In genomic region chr13:65912516-65912915, GRCh38 we compare ENCODE assay signal across 18 cellular contexts.
DNase-seq lines count a peak whose midpoint lies in the region; ATAC-seq and TF ChIP-seq lines count a peak whose summit lies in the region.
"Had no signal": no experiment of that assay in that cellular context is flagged by ENCODE, and none has a peak within 500 bp of the region (broad histone marks: within the 10 kb centered on the region; RNA-seq: fewer than 3 reads in every experiment).

No MANE protein-coding gene starts in this region.

- 97% methylated on average over 3 of the region's 3 CpGs for WGBS in mammary epithelial cell (ENCODE audit: low coverage, missing lambda C conversion rate)

- 0 out of 2 replicates have a peak, but pooled peaks cover 7% of the 10 kb centered on the region for H3K36me3 ChIP-seq in ACC112 (ENCODE audit: insufficient read depth, low read length)
- no peaks in the 10 kb centered on the region for H3K36me3 ChIP-seq in OCI-LY1 (ENCODE audit: insufficient read depth, low read length)
- no peaks in the 10 kb centered on the region for H3K36me3 ChIP-seq in mammary epithelial cell (ENCODE audit: insufficient read depth, low read length)
- no peaks in the 10 kb centered on the region for H3K36me3 ChIP-seq in osteoblast (ENCODE audit: insufficient read depth, low read length)

- H3K79me2 ChIP-seq in ACC112 (ENCODE audit: control insufficient read depth, insufficient read depth, low read length, unreplicated experiment) = no peaks in the 10 kb centered on the region
- no peaks in the 10 kb centered on the region for H3K79me2 ChIP-seq in OCI-LY1 (ENCODE audit: insufficient read depth, low read length)
- no peaks in the 10 kb centered on the region for H3K79me2 ChIP-seq in mammary epithelial cell (ENCODE audit: insufficient read depth, low read length)
- H3K79me2 ChIP-seq in osteoblast (ENCODE audit: insufficient read depth, low read length) = no peaks in the 10 kb centered on the region

- DNase-seq in mammary epithelial cell (no peak), osteoblast (ENCODE audit: insufficient read length, low spot score, missing footprints) (no peak), GM03348 (ENCODE audit: low spot score) (no peak), foreskin keratinocyte (no peak), NCI-H748 treated with DMSO at 0.1 percent for 48 hours (lab: John Stamatoyannopoulos, UW) (no peak)
- DNase-seq: CD8-positive, alpha-beta T cell; GOT3; KG1; NCI-H1417 treated with DMSO at 0.1 percent for 48 hours; NCI-H187 treated with DMSO at 0.1 percent for 48 hours; NCI-H2227 treated with DMSO at 0.1 percent for 48 hours; NCI-H524 had no signal

- H3K9me3 ChIP-seq in OCI-LY1 (ENCODE audit: low read length) (peaks cover 13% of the 10 kb centered on the region), mammary epithelial cell (replicated peaks; ENCODE audit: insufficient read depth, low read length) (no peaks in the 10 kb centered on the region), osteoblast (ENCODE audit: low read depth, low read length) (peaks cover 1% of the 10 kb centered on the region)

- H3K9ac ChIP-seq in OCI-LY1 (ENCODE audit: low read length) = no peak overlapping the region
- H3K9ac ChIP-seq in mammary epithelial cell (ENCODE audit: insufficient read depth, low read length) = no peak overlapping the region

- H3K4me3 ChIP-seq in ACC112 (ENCODE audit: low read depth, low read length) = no peak overlapping the region
- no peak overlapping the region for H3K4me3 ChIP-seq in OCI-LY1 (ENCODE audit: low read depth, low read length, poor library complexity, severe bottlenecking)
- no peak overlapping the region for H3K4me3 ChIP-seq in mammary epithelial cell (replicated peaks in 1 of 3; ENCODE audit: insufficient read depth in 1 of 3, low read depth in 2 of 3, low read length in 3 of 3)
- H3K4me3 ChIP-seq in osteoblast (ENCODE audit: insufficient read depth, low read length) = no peak overlapping the region
- H3K4me3 ChIP-seq: SK-N-MC had no signal

- TF ChIP-seq CTCF in OCI-LY1 (IDR thresholded peaks at IDR 0.05; ENCODE audit: low read length) (no peak), mammary epithelial cell (conservative IDR thresholded peaks at IDR 0.05 in 1 of 2, IDR thresholded peaks at IDR 0.05 in 1 of 2; ENCODE audit: extremely low read depth in 1 of 2, insufficient read depth in 1 of 2, low read depth in 1 of 2, low read length in 2 of 2) (no peak), osteoblast (IDR thresholded peaks at IDR 0.05; ENCODE audit: extremely low read depth, low read depth, low read length) (no peak), foreskin keratinocyte (conservative IDR thresholded peaks at IDR 0.05) (no peak)

- no TSS peak for BruUV-seq in mammary epithelial cell (replicated peaks; lab: Mats Ljungman, UMichigan)

- no peaks in the 10 kb centered on the region for H3K9me2 ChIP-seq in OCI-LY1 (ENCODE audit: low read depth, low read length)

- in situ Hi-C loops in mammary epithelial cell (cut with MboI; ENCODE audit: low sequenced_read_pairs in 2 of 2) = no loop called here

- H3K27ac ChIP-seq in ACC112 (ENCODE audit: low read depth, low read length) = peak overlapping the region; percentile 85
- H3K27ac ChIP-seq in OCI-LY1 (ENCODE audit: low read depth, low read length, poor library complexity, severe bottlenecking) = no peak overlapping the region
- peak overlapping the region; percentile 4 for H3K27ac ChIP-seq in mammary epithelial cell (ENCODE audit: insufficient read depth, low read depth, low read length)
- peak overlapping the region; percentile 2 for H3K27ac ChIP-seq in osteoblast (ENCODE audit: low read depth, low read length)
- no peak overlapping the region for H3K27ac ChIP-seq in foreskin keratinocyte
- H3K27ac ChIP-seq: SK-N-MC had no signal

- peak overlapping the region; percentile 74 for H2AFZ ChIP-seq in ACC112 (ENCODE audit: low read length, unreplicated experiment)
- H2AFZ ChIP-seq in OCI-LY1 (ENCODE audit: low read length) = peak overlapping the region; percentile 51
- H2AFZ ChIP-seq in mammary epithelial cell (ENCODE audit: low read depth, low read length) = no peak overlapping the region
- H2AFZ ChIP-seq in osteoblast (ENCODE audit: low read length) = no peak overlapping the region

- no peaks in the 10 kb centered on the region for H3F3A ChIP-seq in OCI-LY1 (ENCODE audit: insufficient read depth, low read length)

- no peak for ATAC-seq in foreskin keratinocyte
- ATAC-seq in HG02938 (IDR thresholded peaks at IDR 0.05; ENCODE audit: unreplicated experiment) = no peak
- ATAC-seq: CD8-positive, alpha-beta T cell; HepG2; Panc1 had no signal

- dilution Hi-C loops in mammary epithelial cell (cut with HindIII; ENCODE audit: low sequenced_read_pairs) = no loop called here

- no peaks in the 10 kb centered on the region for H4K20me1 ChIP-seq in OCI-LY1 (ENCODE audit: insufficient read depth, low read length)
- no peaks in the 10 kb centered on the region for H4K20me1 ChIP-seq in mammary epithelial cell (ENCODE audit: insufficient read depth, low read length)
- no peaks in the 10 kb centered on the region for H4K20me1 ChIP-seq in osteoblast (ENCODE audit: insufficient read depth, low read length)

- CTCF ChIA-PET in mammary epithelial cell (lab: Charles Lee; ENCODE audit: low non-redundant PET) = no interaction called here

- H3K27me3 ChIP-seq in ACC112 (ENCODE audit: insufficient read depth, low read length) = no peaks in the 10 kb centered on the region
- H3K27me3 ChIP-seq in OCI-LY1 (ENCODE audit: insufficient read depth, low read length) = no peaks in the 10 kb centered on the region
- H3K27me3 ChIP-seq in mammary epithelial cell (ENCODE audit: insufficient read depth, low read length) = no peaks in the 10 kb centered on the region
- H3K27me3 ChIP-seq in osteoblast (ENCODE audit: insufficient read depth, low read length) = no peaks in the 10 kb centered on the region
- H3K27me3 ChIP-seq in foreskin keratinocyte = no peaks in the 10 kb centered on the region

- H3K4me1 ChIP-seq in ACC112 (ENCODE audit: control insufficient read depth, insufficient read depth, low read length, unreplicated experiment) (peaks cover 42% of the 10 kb centered on the region), OCI-LY1 (ENCODE audit: insufficient read depth, low read length, severe bottlenecking) (peaks cover 18% of the 10 kb centered on the region), mammary epithelial cell (ENCODE audit: insufficient read depth, low read length) (peaks cover 38% of the 10 kb centered on the region), osteoblast (ENCODE audit: insufficient read depth, low read length) (peaks cover 36% of the 10 kb centered on the region), foreskin keratinocyte (peaks cover 32% of the 10 kb centered on the region)

- H3K4me2 ChIP-seq in OCI-LY1 (ENCODE audit: low read length) (no peak overlapping the region), mammary epithelial cell (ENCODE audit: insufficient read depth, low read depth, low read length) (peak overlapping the region; percentile 70), osteoblast (ENCODE audit: insufficient read depth, low read length) (no peak overlapping the region)

- intact Hi-C loops in mammary epithelial cell (cut with micrococcal nuclease) = loop anchor here (5.0 kb wide), 1 partner anchor 55 kb away; no protein-coding TSS in a partner anchor

Comparison
In these comparisons a context has a peak if more than half of its experiments do, and no peak if none do; other contexts are left out.
1. H2AFZ ChIP-seq: peak in ACC112 (single experiment) and OCI-LY1 (single experiment); none in mammary epithelial cell (single experiment) and osteoblast (single experiment).
2. H3K27ac ChIP-seq: peak in ACC112 (single experiment), mammary epithelial cell (single experiment) and osteoblast (single experiment); none in OCI-LY1 (single experiment) and foreskin keratinocyte (single experiment).